Comparison of ENCODE assay signal across 8 cellular contexts in the genomic region with DNA sequence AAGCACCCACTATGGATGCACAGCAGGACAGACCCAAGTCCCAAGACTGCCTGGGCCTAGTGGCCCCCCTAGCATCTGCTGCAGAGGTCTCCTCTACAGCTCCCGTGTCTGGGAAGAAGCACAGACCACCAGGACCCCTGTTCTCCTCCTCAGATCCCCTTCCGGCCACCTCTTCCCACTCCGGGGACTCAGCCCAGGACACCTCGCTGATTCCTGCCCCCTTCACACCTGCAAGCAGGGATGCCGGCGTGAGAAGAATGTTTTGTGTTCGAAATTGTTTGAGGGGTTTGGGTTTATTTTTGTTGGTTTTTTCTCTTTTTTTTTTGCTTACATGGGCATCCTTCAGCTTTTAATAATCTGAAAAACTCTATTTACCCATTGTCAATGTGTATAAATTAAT.
DNase-seq lines count a peak whose midpoint lies in the region; ATAC-seq and TF ChIP-seq lines count a peak whose summit lies in the region.
"Not testable (repeated sequence)": the region's sequence is repeated elsewhere in the genome, so short reads cannot be mapped to it uniquely, and the experiment has no call there.

No MANE protein-coding gene starts in this region.

- not testable (repeated sequence) for H3K27ac ChIP-seq in CD4-positive, CD25-positive, alpha-beta regulatory T cell (ENCODE audit: insufficient read depth, low read length, poor library complexity, severe bottlenecking); right cardiac atrium (ENCODE audit: low read length)
- peak overlapping the region; percentile 87 for H3K27ac ChIP-seq in substantia nigra (ENCODE audit: low read depth, low read length, poor library complexity, severe bottlenecking)

- H3K4me3 ChIP-seq in CD4-positive, CD25-positive, alpha-beta regulatory T cell (ENCODE audit: low read depth, low read length); right cardiac atrium (ENCODE audit: low read length); mucosa of descending colon: not testable (repeated sequence)

- peak in 1 of 3 donors; percentile 5 for DNase-seq in CD4-positive, CD25-positive, alpha-beta regulatory T cell
- DNase-seq in T-helper 17 cell (peak in 1 of 3 donors; percentile 18), right cardiac atrium (peak; percentile 12 to 46 (median 44)), mucosa of descending colon (peak in 2 of 3 donors; percentile 25 to 66), posterior vena cava (ENCODE audit: low spot score) (peak; percentile 91)
- DNase-seq in activated naive CD8-positive, alpha-beta T cell treated with anti-CD3 and anti-CD28 coated beads, Interleukin-2, amount 10 ng/mL, durations not matched to agents 7 days and 5 days: peak; percentile 56
- DNase-seq in endothelial cell (ENCODE audit: low spot score); substantia nigra (lab: John Stamatoyannopoulos, UW): not testable (repeated sequence)

- H3K4me1 Mint-ChIP-seq in CD4-positive, CD25-positive, alpha-beta regulatory T cell; activated naive CD8-positive, alpha-beta T cell treated with anti-CD3 and anti-CD28 coated beads, Interleukin-2, amount 10 ng/mL, durations not matched to agents 7 days and 5 days: not testable (repeated sequence)
- H3K4me1 Mint-ChIP-seq in T-helper 17 cell: peaks cover 10% of the 10 kb centered on the region
- H3K4me1 Mint-ChIP-seq in endothelial cell (ENCODE audit: unreplicated experiment): peaks cover 21% of the 10 kb centered on the region

- H3K36me3 Mint-ChIP-seq in CD4-positive, CD25-positive, alpha-beta regulatory T cell: peaks cover 30% of the 10 kb centered on the region
- H3K36me3 Mint-ChIP-seq in T-helper 17 cell (ENCODE audit: low read depth): not testable (repeated sequence)
- H3K36me3 Mint-ChIP-seq in activated naive CD8-positive, alpha-beta T cell treated with anti-CD3 and anti-CD28 coated beads, Interleukin-2, amount 10 ng/mL, durations not matched to agents 7 days and 5 days: peaks cover 19% of the 10 kb centered on the region
- peaks cover 26% of the 10 kb centered on the region for H3K36me3 Mint-ChIP-seq in endothelial cell (ENCODE audit: low read depth, unreplicated experiment)

- H3K27ac Mint-ChIP-seq in CD4-positive, CD25-positive, alpha-beta regulatory T cell: peak overlapping the region in 2 of 3 donors; percentile 13 to 14
- H3K27ac Mint-ChIP-seq in T-helper 17 cell: peak overlapping the region; percentile 53
- not testable (repeated sequence) for H3K27ac Mint-ChIP-seq in activated naive CD8-positive, alpha-beta T cell treated with anti-CD3 and anti-CD28 coated beads, Interleukin-2, amount 10 ng/mL, durations not matched to agents 7 days and 5 days
- H3K27ac Mint-ChIP-seq in endothelial cell (ENCODE audit: unreplicated experiment): peak overlapping the region; percentile 55

- POLR2A ChIA-PET in activated naive CD8-positive, alpha-beta T cell treated with anti-CD3 and anti-CD28 coated beads, Interleukin-2, amount 10 ng/mL, durations not matched to agents 7 days and 5 days (lab: Charles Lee): not testable (repeated sequence)

- H3K27me3 Mint-ChIP-seq in CD4-positive, CD25-positive, alpha-beta regulatory T cell; T-helper 17 cell; activated naive CD8-positive, alpha-beta T cell treated with anti-CD3 and anti-CD28 coated beads, Interleukin-2, amount 10 ng/mL, durations not matched to agents 7 days and 5 days: not testable (repeated sequence)
- H3K27me3 Mint-ChIP-seq in endothelial cell (ENCODE audit: unreplicated experiment): peaks cover 22% of the 10 kb centered on the region

- intact Hi-C loops in right cardiac atrium (cut with DNase I); mucosa of descending colon (cut with DNase I, micrococcal nuclease); posterior vena cava (cut with DNase I): not testable (repeated sequence)

- not testable (repeated sequence) for H3K27me3 ChIP-seq in CD4-positive, CD25-positive, alpha-beta regulatory T cell (ENCODE audit: control insufficient read depth, insufficient read depth, low read length); right cardiac atrium (ENCODE audit: control insufficient read depth, insufficient read depth)

- H3K9me3 Mint-ChIP-seq in CD4-positive, CD25-positive, alpha-beta regulatory T cell; activated naive CD8-positive, alpha-beta T cell treated with anti-CD3 and anti-CD28 coated beads, Interleukin-2, amount 10 ng/mL, durations not matched to agents 7 days and 5 days; endothelial cell (ENCODE audit: unreplicated experiment): not testable (repeated sequence)

- not testable (repeated sequence) for TF ChIP-seq CTCF in endothelial cell (IDR thresholded peaks at IDR 0.05; ENCODE audit: unreplicated experiment); mucosa of descending colon (IDR thresholded peaks at IDR 0.05)

- not testable (repeated sequence) for H3K9me3 ChIP-seq in CD4-positive, CD25-positive, alpha-beta regulatory T cell (ENCODE audit: control insufficient read depth in 2 of 2, low read length in 2 of 2); T-helper 17 cell (ENCODE audit: control insufficient read depth, low read length, poor library complexity, severe bottlenecking); right cardiac atrium (ENCODE audit: control insufficient read depth, low read length); mucosa of descending colon

- ATAC-seq in CD4-positive, CD25-positive, alpha-beta regulatory T cell (ENCODE audit: low read depth in 2 of 2); T-helper 17 cell; activated naive CD8-positive, alpha-beta T cell treated with anti-CD3 and anti-CD28 coated beads, Interleukin-2, amount 10 ng/mL, durations not matched to agents 7 days and 5 days (ENCODE audit: low read depth); right cardiac atrium; mucosa of descending colon: not testable (repeated sequence)

- not testable (repeated sequence) for H3K4me3 Mint-ChIP-seq in CD4-positive, CD25-positive, alpha-beta regulatory T cell; T-helper 17 cell; activated naive CD8-positive, alpha-beta T cell treated with anti-CD3 and anti-CD28 coated beads, Interleukin-2, amount 10 ng/mL, durations not matched to agents 7 days and 5 days
- H3K4me3 Mint-ChIP-seq in endothelial cell (ENCODE audit: unreplicated experiment): peak overlapping the region; percentile 23

- 96% methylated on average over 7 of the region's 7 CpGs for WGBS in right cardiac atrium

- peaks cover 19% of the 10 kb centered on the region for H3K36me3 ChIP-seq in CD4-positive, CD25-positive, alpha-beta regulatory T cell (ENCODE audit: control insufficient read depth, insufficient read depth, low read length)
- not testable (repeated sequence) for H3K36me3 ChIP-seq in mucosa of descending colon (ENCODE audit: low read depth)

- H3K4me1 ChIP-seq in CD4-positive, CD25-positive, alpha-beta regulatory T cell (ENCODE audit: control insufficient read depth, insufficient read depth, low read length, poor library complexity, severe bottlenecking); right cardiac atrium (ENCODE audit: control insufficient read depth, insufficient read depth, low read length); mucosa of descending colon (ENCODE audit: low read depth): not testable (repeated sequence)
